Comparison of ENCODE assay signal across 11 cellular contexts in the genomic region with DNA sequence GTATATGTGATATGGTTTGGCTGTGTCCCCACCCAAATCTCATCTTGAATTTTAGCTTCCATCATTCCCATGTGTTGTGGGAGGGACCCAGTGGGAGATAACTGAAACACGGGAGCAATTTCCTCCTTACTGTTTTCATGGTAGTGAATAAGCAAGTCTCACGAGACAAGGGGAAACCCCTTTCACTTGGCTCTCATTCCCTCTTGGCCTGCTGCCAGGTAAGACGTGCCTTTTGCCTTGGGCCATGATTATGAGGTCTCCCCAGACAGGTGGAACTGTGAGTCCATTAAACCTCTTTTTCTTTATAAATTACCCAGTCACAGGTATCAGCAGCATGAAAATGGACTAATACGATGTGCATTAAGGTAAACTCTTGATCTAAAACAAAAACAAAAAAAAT.
A peak's percentile ranks its signal among the peaks of the same experiment; 100 is the strongest.
DNase-seq lines count a peak whose midpoint lies in the region; ATAC-seq and FAIRE-seq lines count a peak whose summit lies in the region.
"Had no signal": no experiment of that assay in that cellular context is flagged by ENCODE, and none has a peak within 500 bp of the region (broad histone marks: within the 10 kb centered on the region; RNA-seq: fewer than 3 reads in every experiment).

No MANE protein-coding gene starts in this region.

- H3K9me3 ChIP-seq in small intestine (ENCODE audit: control insufficient read depth, low read depth) = no peaks in the 10 kb centered on the region
- H3K9me3 ChIP-seq: gastrocnemius medialis had no signal

- peaks cover 0 to 5% of the 10 kb centered on the region in 2 donors for H3K4me1 ChIP-seq in small intestine (ENCODE audit: control insufficient read depth in 2 of 2, insufficient read depth in 1 of 2, low read depth in 1 of 2, low read length in 1 of 2)

- DNase-seq in NCI-H1417 (lab: John Stamatoyannopoulos, UW) (peak; percentile 31 to 80 (median 38)), NCI-H1417 treated with DMSO at 0.1 percent for 48 hours (lab: John Stamatoyannopoulos, UW) (no peak), HK-2 (ENCODE audit: unreplicated experiment) (peak; percentile 3), small intestine (peak; percentile 16), iPS-NIHi11 (ENCODE audit: low spot score) (no peak)
- DNase-seq in activated T-cell treated with anti-CD3 and anti-CD28 coated beads, Interleukin-2, amount 50 U/mL, for 72 hours = peak; percentile 21 to 28
- no peak for DNase-seq in activated CD4-positive, CD25-positive, alpha-beta regulatory T cell (lab: John Stamatoyannopoulos, UW)
- DNase-seq: gastrocnemius medialis had no signal

- H3K27me3 Mint-ChIP-seq in activated T-cell treated with anti-CD3 and anti-CD28 coated beads, Interleukin-2, amount 50 U/mL, for 72 hours (ENCODE audit: low read depth) = no peaks in the 10 kb centered on the region

- no peak overlapping the region for H3K4me3 Mint-ChIP-seq in activated T-cell treated with anti-CD3 and anti-CD28 coated beads, Interleukin-2, amount 50 U/mL, for 72 hours

- no peaks in the 10 kb centered on the region for H3K9me3 Mint-ChIP-seq in activated T-cell treated with anti-CD3 and anti-CD28 coated beads, Interleukin-2, amount 50 U/mL, for 72 hours

- WGBS in small intestine, 3 donors = 23 to 29% (median 25%) methylated on average over 4 of the region's 4 CpGs

- ATAC-seq in activated T-cell treated with anti-CD3 and anti-CD28 coated beads, Interleukin-2, amount 50 U/mL, for 72 hours (replicated peaks in 1 of 2) = no peak
- no peak for ATAC-seq in GM18909 (IDR thresholded peaks at IDR 0.05; ENCODE audit: poor library complexity, unreplicated experiment)
- ATAC-seq: gastrocnemius medialis had no signal

- H3K36me3 ChIP-seq in small intestine (ENCODE audit: control insufficient read depth in 2 of 2, insufficient read depth in 2 of 2, low read length in 2 of 2) = no peaks in the 10 kb centered on the region
- H3K36me3 ChIP-seq: gastrocnemius medialis had no signal

- H3K27me3 ChIP-seq in small intestine (ENCODE audit: control insufficient read depth in 2 of 2, insufficient read depth in 2 of 2, low read length in 2 of 2) = no peaks in the 10 kb centered on the region
- H3K27me3 ChIP-seq: gastrocnemius medialis had no signal

- peak overlapping the region; percentile 54 for H3K27ac Mint-ChIP-seq in activated T-cell treated with anti-CD3 and anti-CD28 coated beads, Interleukin-2, amount 50 U/mL, for 72 hours

- no peak for FAIRE-seq in small intestine (lab: Jason Lieb, UNC)
- FAIRE-seq: urothelium cell line had no signal

- H3K4me1 Mint-ChIP-seq in activated T-cell treated with anti-CD3 and anti-CD28 coated beads, Interleukin-2, amount 50 U/mL, for 72 hours (ENCODE audit: low read depth) = peaks cover 21% of the 10 kb centered on the region

- peaks cover 16 to 33% of the 10 kb centered on the region in 2 donors for H3K36me3 Mint-ChIP-seq in activated T-cell treated with anti-CD3 and anti-CD28 coated beads, Interleukin-2, amount 50 U/mL, for 72 hours (ENCODE audit: insufficient read depth in 2 of 2)

- H3K4me3 ChIP-seq in small intestine (ENCODE audit: low read depth in 1 of 2, low read length in 2 of 2) = no peak overlapping the region
- H3K4me3 ChIP-seq: gastrocnemius medialis had no signal

- H3K27ac ChIP-seq in small intestine (ENCODE audit: low read depth in 1 of 2, low read length in 1 of 2) = no peak overlapping the region
- H3K27ac ChIP-seq: gastrocnemius medialis, VCaP had no signal

Comparison
In these comparisons a context has a peak if more than half of its experiments do, and no peak if none do; other contexts are left out.
1. DNase-seq: peak in NCI-H1417 (3 of 3), HK-2 (single experiment), activated T-cell treated with anti-CD3 and anti-CD28 coated beads, Interleukin-2, amount 50 U/mL, for 72 hours (2 of 2) and small intestine (single experiment); none in NCI-H1417 treated with DMSO at 0.1 percent for 48 hours (single experiment), iPS-NIHi11 (single experiment) and activated CD4-positive, CD25-positive, alpha-beta regulatory T cell (0 of 4).